ENCODE assay signal across 10 cellular contexts in genomic region chr3:122952509-122952908, GRCh38.
DNase-seq lines count a peak whose midpoint lies in the region; ATAC-seq, FAIRE-seq and TF ChIP-seq lines count a peak whose summit lies in the region.
"Had no signal": no experiment of that assay in that cellular context is flagged by ENCODE, and none has a peak within 500 bp of the region (broad histone marks: within the 10 kb centered on the region; RNA-seq: fewer than 3 reads in every experiment).

No MANE protein-coding gene starts in this region.

- no peaks in the 10 kb centered on the region for H3K36me3 Mint-ChIP-seq in activated CD8-positive, alpha-beta memory T cell treated with anti-CD3 and anti-CD28 coated beads, Interleukin-2, amount 10 ng/mL, durations not matched to agents 7 days and 5 days

- H3K9me3 Mint-ChIP-seq in activated CD8-positive, alpha-beta memory T cell treated with anti-CD3 and anti-CD28 coated beads, Interleukin-2, amount 10 ng/mL, durations not matched to agents 7 days and 5 days (ENCODE audit: low read depth): no peaks in the 10 kb centered on the region

- no peak overlapping the region for H3K9ac ChIP-seq in colonic mucosa (ENCODE audit: low read depth in 2 of 2, low read length in 2 of 2)
- H3K9ac ChIP-seq: BLaER1 treated with 17β-estradiol and CSF1 and Interleukin-3, amounts not matched to agents 10 nM and 100 nM had no signal

- no peak for TF ChIP-seq POLR2A in A549 (IDR thresholded peaks at IDR 0.05; ENCODE audit: low read length)
- TF ChIP-seq POLR2A in gastroesophageal sphincter (IDR thresholded peaks at IDR 0.05): no peak

- no peak overlapping the region for H3K4me3 ChIP-seq in A549
- H3K4me3 ChIP-seq in gastroesophageal sphincter: no peak overlapping the region
- H3K4me3 ChIP-seq in colonic mucosa: no peak overlapping the region
- H3K4me3 ChIP-seq: BLaER1 treated with 17β-estradiol and CSF1 and Interleukin-3, amounts not matched to agents 10 nM and 100 nM; SJCRH30 had no signal

- no peaks in the 10 kb centered on the region for H3K9me3 ChIP-seq in A549
- no peaks in the 10 kb centered on the region for H3K9me3 ChIP-seq in gastroesophageal sphincter
- no peaks in the 10 kb centered on the region for H3K9me3 ChIP-seq in colonic mucosa
- H3K9me3 ChIP-seq: BLaER1 treated with 17β-estradiol and CSF1 and Interleukin-3, amounts not matched to agents 10 nM and 100 nM; SJCRH30 had no signal

- ATAC-seq in A549 (peak; percentile 60 to 74; a peak in 5 of 6 replicates), GM21717 (IDR thresholded peaks at IDR 0.05; ENCODE audit: unreplicated experiment) (peak; percentile 69), gastroesophageal sphincter (peak; percentile 38)
- no peak for ATAC-seq in activated CD8-positive, alpha-beta memory T cell treated with anti-CD3 and anti-CD28 coated beads, Interleukin-2, amount 10 ng/mL, durations not matched to agents 7 days and 5 days

- no peak overlapping the region for H3K4me2 ChIP-seq in A549

- intact Hi-C loops in colonic mucosa (cut with DNase I): no loop called here

- no peak overlapping the region for H3K27ac Mint-ChIP-seq in activated CD8-positive, alpha-beta memory T cell treated with anti-CD3 and anti-CD28 coated beads, Interleukin-2, amount 10 ng/mL, durations not matched to agents 7 days and 5 days

- H3K27ac ChIP-seq in A549: 0 out of 6 replicates have a peak overlapping the region, but pooled peaks of 1 of the 2 experiments have one; percentile 21
- no peak overlapping the region for H3K27ac ChIP-seq in gastroesophageal sphincter
- H3K27ac ChIP-seq in colonic mucosa: no peak overlapping the region
- H3K27ac ChIP-seq: BLaER1 treated with 17β-estradiol and CSF1 and Interleukin-3, amounts not matched to agents 10 nM and 100 nM; SJCRH30 had no signal

- H3K4me1 Mint-ChIP-seq in activated CD8-positive, alpha-beta memory T cell treated with anti-CD3 and anti-CD28 coated beads, Interleukin-2, amount 10 ng/mL, durations not matched to agents 7 days and 5 days: no peaks in the 10 kb centered on the region

- no peaks in the 10 kb centered on the region for H3K36me3 ChIP-seq in gastroesophageal sphincter
- H3K36me3 ChIP-seq in colonic mucosa: no peaks in the 10 kb centered on the region
- H3K36me3 ChIP-seq: BLaER1 treated with 17β-estradiol and CSF1 and Interleukin-3, amounts not matched to agents 10 nM and 100 nM; SJCRH30 had no signal

- peak; percentile 25 to 35 for DNase-seq in A549 (ENCODE audit: low read depth in 1 of 2, low spot score in 1 of 2)
- DNase-seq in NOMO-1 treated with DMSO at 0.1 percent for 48 hours (lab: John Stamatoyannopoulos, UW; ENCODE audit: unreplicated experiment): peak; percentile 90
- DNase-seq in activated CD8-positive, alpha-beta memory T cell treated with anti-CD3 and anti-CD28 coated beads, Interleukin-2, amount 10 ng/mL, durations not matched to agents 7 days and 5 days: no peak
- DNase-seq in colonic mucosa: no peak
- DNase-seq in NCI-H510A (lab: John Stamatoyannopoulos, UW): no peak
- no peak for DNase-seq in NCI-H345 (lab: John Stamatoyannopoulos, UW)
- DNase-seq: SJCRH30 had no signal

- CTCF ChIA-PET in A549 (lab: Yijun Ruan, JAX): interaction anchor here (1.0 to 9.4 kb wide), 2 partner anchors 10 to 106 kb away, joined by 3 to 50 read pairs; no protein-coding TSS in a partner anchor
- CTCF ChIA-PET in activated CD8-positive, alpha-beta memory T cell treated with anti-CD3 and anti-CD28 coated beads, Interleukin-2, amount 10 ng/mL, durations not matched to agents 7 days and 5 days (lab: Charles Lee): no interaction called here

- peaks cover 13% of the 10 kb centered on the region for H3K27me3 Mint-ChIP-seq in activated CD8-positive, alpha-beta memory T cell treated with anti-CD3 and anti-CD28 coated beads, Interleukin-2, amount 10 ng/mL, durations not matched to agents 7 days and 5 days

- POLR2A ChIA-PET in A549 (lab: Yijun Ruan, JAX): no interaction called here

- H3K4me3 Mint-ChIP-seq in activated CD8-positive, alpha-beta memory T cell treated with anti-CD3 and anti-CD28 coated beads, Interleukin-2, amount 10 ng/mL, durations not matched to agents 7 days and 5 days: no peak overlapping the region

- peaks cover 5% of the 10 kb centered on the region; the same call in 2 of the 3 replicates for H3K4me1 ChIP-seq in A549
- H3K4me1 ChIP-seq in gastroesophageal sphincter: peaks cover 0 to 18% (median 6%) of the 10 kb centered on the region in 3 donors
- no peaks in the 10 kb centered on the region for H3K4me1 ChIP-seq in colonic mucosa
- H3K4me1 ChIP-seq: SJCRH30 had no signal

- no peak for TF ChIP-seq RAD21 in A549 (conservative IDR thresholded peaks at IDR 0.05 in 1 of 2, IDR thresholded peaks at IDR 0.05 in 1 of 2)

- H3K27me3 ChIP-seq in gastroesophageal sphincter (no peaks in the 10 kb centered on the region), colonic mucosa (no peaks in the 10 kb centered on the region)
- H3K27me3 ChIP-seq: BLaER1 treated with 17β-estradiol and CSF1 and Interleukin-3, amounts not matched to agents 10 nM and 100 nM had no signal

- TF ChIP-seq EP300 in A549 (IDR thresholded peaks at IDR 0.05) (no peak), gastroesophageal sphincter (IDR thresholded peaks at IDR 0.05) (no peak)

- 58% methylated on average over 3 of the region's 3 CpGs for WGBS in A549 (ENCODE audit: missing lambda C conversion rate)
- 51 to 67% methylated on average over 1 to 2 of the region's 3 CpGs for WGBS in gastroesophageal sphincter (ENCODE audit: low coverage in 1 of 2), 2 donors

- no peak for FAIRE-seq in A549 (lab: Jason Lieb, UNC)

- TF ChIP-seq CTCF in A549 (IDR thresholded peaks at IDR 0.05): no peak
- no peak for TF ChIP-seq CTCF in gastroesophageal sphincter (IDR thresholded peaks at IDR 0.05)
- TF ChIP-seq CTCF in colonic mucosa (IDR thresholded peaks at IDR 0.05): no peak

TF ChIP-seq in A549, 52 proteins besides CTCF, POLR2A, EP300 and RAD21:
- TF ChIP-seq FOSL2 (IDR thresholded peaks at IDR 0.05) (no peak), FOSL2 (CRISPR knock-in tag; IDR thresholded peaks at IDR 0.05) (0 out of 2 replicates have a peak, but pooled peaks have one; percentile 13), PHF8 (IDR thresholded peaks at IDR 0.05; ENCODE audit: borderline replicate concordance, low read depth) (no peak)
TF ChIP-seq in A549: peak in this region for 1.

Comparison
In these comparisons a context has a peak if more than half of its experiments do, and no peak if none do; other contexts are left out.
1. DNase-seq: peak in A549 (2 of 2) and NOMO-1 treated with DMSO at 0.1 percent for 48 hours (single experiment); none in activated CD8-positive, alpha-beta memory T cell treated with anti-CD3 and anti-CD28 coated beads, Interleukin-2, amount 10 ng/mL, durations not matched to agents 7 days and 5 days (single experiment), colonic mucosa (single experiment), NCI-H510A (single experiment) and NCI-H345 (single experiment).